26 cellular contexts compared by ENCODE assay signal in the genomic region with DNA sequence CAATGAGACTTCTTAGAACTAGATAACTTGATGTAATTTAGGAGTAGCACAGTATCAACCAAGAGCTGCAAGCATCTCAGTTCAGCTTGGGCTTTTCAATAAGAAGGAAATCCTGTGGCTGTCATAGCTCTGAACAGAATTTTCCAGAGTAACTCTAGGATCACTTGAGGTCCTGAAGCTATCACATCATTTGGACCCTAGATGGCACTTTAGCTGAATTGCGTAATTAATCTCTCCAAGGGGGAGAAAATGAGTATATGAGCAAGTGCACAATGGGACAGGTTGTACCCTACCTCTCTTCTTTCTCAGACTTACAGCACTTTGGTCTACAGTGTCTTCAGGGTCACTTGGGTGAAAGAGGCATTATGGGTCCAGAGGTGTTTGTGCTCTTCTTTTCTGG. TPM values are rescaled to one million over a fixed set of nuclear protein-coding genes. Genes with fewer than 3 reads are reported as not detected.
"Had no signal": no experiment of that assay in that cellular context is flagged by ENCODE, and none has a peak within 500 bp of the region (broad histone marks: within the 10 kb centered on the region; RNA-seq: fewer than 3 reads in every experiment).

No MANE protein-coding gene starts in this region.

- H3K4me3 ChIP-seq: dorsolateral prefrontal cortex, gastrocnemius medialis, lung, ovary, right lobe of liver, thoracic aorta, tibial nerve, upper lobe of left lung had no signal

- H3K27ac Mint-ChIP-seq: memory B cell; naive thymus-derived CD4-positive, alpha-beta T cell; stimulated activated naive B cell treated with anti-CD40 and anti-IgM and Interleukin-4, amounts not matched to agents 10 μg/mL and 1 μg/mL and 100 μg/mL, for 72 hours; stimulated activated naive CD8-positive, alpha-beta T cell treated with anti-CD3 and anti-CD28 coated beads, Interleukin-15, Interleukin-2, amounts not matched to agents 100 ng/mL and 50 ng/mL, for 24 hours had no signal

- FAIRE-seq: colon, keratinocyte, small intestine, urothelium cell line had no signal

- H3K36me3 Mint-ChIP-seq: memory B cell; naive thymus-derived CD4-positive, alpha-beta T cell; stimulated activated naive B cell treated with anti-CD40 and anti-IgM and Interleukin-4, amounts not matched to agents 10 μg/mL and 1 μg/mL and 100 μg/mL, for 72 hours had no signal

- ATAC-seq: esophagus mucosa; gastrocnemius medialis; left ventricle myocardium superior; naive thymus-derived CD4-positive, alpha-beta T cell; stimulated activated naive B cell treated with anti-CD40 and anti-IgM and Interleukin-4, amounts not matched to agents 10 μg/mL and 1 μg/mL and 100 μg/mL, for 72 hours had no signal

- DNase-seq: dorsolateral prefrontal cortex; effector CD4-positive, alpha-beta T cell; foreskin fibroblast; gastrocnemius medialis; head of caudate nucleus; left ventricle myocardium superior; midbrain; naive thymus-derived CD4-positive, alpha-beta T cell; occipital lobe; ovary; posterior cingulate gyrus; right lobe of liver; small intestine; stimulated activated CD4-positive, alpha-beta T cell treated with anti-CD3 and anti-CD28 coated beads, Interleukin-15, amount 100 ng/mL, for 24 hours; stimulated activated CD4-positive, alpha-beta T cell treated with anti-CD3 and anti-CD28 coated beads, Interleukin-2, amount 100 ng/mL, for 48 hours; stimulated activated naive B cell treated with anti-CD40 and anti-IgM and Interleukin-4, amounts not matched to agents 10 μg/mL and 1 μg/mL and 100 μg/mL, for 72 hours; upper lobe of left lung had no signal

- H3K9me3 ChIP-seq: gastrocnemius medialis, ovary, right lobe of liver, thoracic aorta, tibial nerve, upper lobe of left lung had no signal

- H3K36me3 ChIP-seq: gastrocnemius medialis, ovary, right lobe of liver, thoracic aorta, tibial nerve, upper lobe of left lung had no signal

- H3K27me3 Mint-ChIP-seq: stimulated activated naive B cell treated with anti-CD40 and anti-IgM and Interleukin-4, amounts not matched to agents 10 μg/mL and 1 μg/mL and 100 μg/mL, for 72 hours; stimulated activated naive CD8-positive, alpha-beta T cell treated with anti-CD3 and anti-CD28 coated beads, Interleukin-15, Interleukin-2, amounts not matched to agents 100 ng/mL and 50 ng/mL, for 24 hours had no signal

- H3K4me1 Mint-ChIP-seq: memory B cell; naive thymus-derived CD4-positive, alpha-beta T cell; stimulated activated naive B cell treated with anti-CD40 and anti-IgM and Interleukin-4, amounts not matched to agents 10 μg/mL and 1 μg/mL and 100 μg/mL, for 72 hours had no signal

- H3K4me3 Mint-ChIP-seq: memory B cell; naive thymus-derived CD4-positive, alpha-beta T cell; stimulated activated naive B cell treated with anti-CD40 and anti-IgM and Interleukin-4, amounts not matched to agents 10 μg/mL and 1 μg/mL and 100 μg/mL, for 72 hours; stimulated activated naive CD8-positive, alpha-beta T cell treated with anti-CD3 and anti-CD28 coated beads, Interleukin-15, Interleukin-2, amounts not matched to agents 100 ng/mL and 50 ng/mL, for 24 hours had no signal

- H3K27me3 ChIP-seq: dorsolateral prefrontal cortex, gastrocnemius medialis, ovary, right lobe of liver, tibial nerve, upper lobe of left lung had no signal

- H3K4me1 ChIP-seq: gastrocnemius medialis, upper lobe of left lung had no signal

- H3K9me3 Mint-ChIP-seq: memory B cell; naive thymus-derived CD4-positive, alpha-beta T cell; stimulated activated naive B cell treated with anti-CD40 and anti-IgM and Interleukin-4, amounts not matched to agents 10 μg/mL and 1 μg/mL and 100 μg/mL, for 72 hours; stimulated activated naive CD8-positive, alpha-beta T cell treated with anti-CD3 and anti-CD28 coated beads, Interleukin-15, Interleukin-2, amounts not matched to agents 100 ng/mL and 50 ng/mL, for 24 hours had no signal

- H3K27ac ChIP-seq: dorsolateral prefrontal cortex, gastrocnemius medialis, ovary, thoracic aorta, tibial nerve, upper lobe of left lung had no signal

RNA-seq across cellular contexts. Expression of gene SLC4A4, which starts 45.2 kb away (rescaled TPM):
- polyA plus RNA-seq: naive thymus-derived CD4-positive, alpha-beta T cell had no signal
